In the genomic region with DNA sequence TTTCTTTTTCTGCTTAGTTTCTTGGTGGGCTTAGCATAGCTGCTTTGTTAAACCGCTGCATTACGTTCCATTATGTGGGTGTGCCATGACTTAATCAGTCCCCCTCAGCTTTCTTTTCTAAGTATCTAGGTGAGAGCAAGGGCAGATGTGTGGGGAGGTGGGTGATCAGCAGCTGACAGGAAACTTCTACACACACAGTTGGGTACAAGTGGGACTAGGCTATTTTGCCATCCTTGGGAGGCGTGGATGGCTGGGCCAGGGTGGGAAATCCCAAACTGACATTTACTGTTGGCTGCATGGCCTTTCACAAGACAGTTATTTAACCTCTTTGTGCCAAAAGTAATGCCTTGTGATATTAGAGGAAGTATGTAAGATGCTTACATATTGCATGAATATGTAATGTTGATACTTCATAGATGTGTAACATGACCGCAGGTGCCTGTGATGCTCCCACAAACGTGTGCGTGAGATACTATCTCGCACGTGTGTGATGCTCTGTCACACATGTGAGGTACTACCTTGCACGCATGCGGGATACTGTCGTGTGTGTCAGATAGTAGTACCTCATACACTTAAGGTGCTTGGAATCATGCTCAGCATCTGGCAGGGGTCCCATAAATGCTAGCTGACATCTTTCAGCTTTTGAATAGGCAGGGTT, we compare ENCODE assay signal across 15 cellular contexts.
"Had no signal": no experiment of that assay in that cellular context is flagged by ENCODE, and none has a peak within 500 bp of the region (broad histone marks: within the 10 kb centered on the region; RNA-seq: fewer than 3 reads in every experiment).

No MANE protein-coding gene starts in this region.

- H3K27me3 ChIP-seq: body of pancreas, colonic mucosa, esophagus squamous epithelium had no signal

- H3K36me3 ChIP-seq: colonic mucosa, esophagus squamous epithelium, WERI-Rb-1 had no signal

- H3K9me3 ChIP-seq: body of pancreas, colonic mucosa, esophagus squamous epithelium had no signal

- DNase-seq: activated CD4-positive, alpha-beta memory T cell treated with anti-CD3 and anti-CD28 coated beads, Interleukin-2, amount 10 ng/mL, durations not matched to agents 7 days and 5 days; activated CD4-positive, alpha-beta T cell treated with anti-CD3 and anti-CD28 coated beads for 4 hours; activated CD8-positive, alpha-beta memory T cell treated with anti-CD3 and anti-CD28 coated beads, Interleukin-2, amount 50 U/mL, for 4 hours; activated gamma-delta T cell treated with Interleukin-2 at 50 U/mL for 16 hours; activated naive CD8-positive, alpha-beta T cell treated with anti-CD3 and anti-CD28 coated beads for 36 hours; activated T-cell treated with anti-CD3 and anti-CD28 coated beads, Interleukin-2, amount 50 U/mL, for 72 hours; amygdala; body of pancreas; central memory CD4-positive, alpha-beta T cell; colonic mucosa; esophagus squamous epithelium; hippocampal formation; stimulated activated CD4-positive, alpha-beta T cell treated with anti-CD3 and anti-CD28 coated beads, Interleukin-1b, Interleukin-23, amount 100 ng/mL, for 48 hours; T-helper 17 cell; WERI-Rb-1 had no signal

- H3K4me3 ChIP-seq: body of pancreas, colonic mucosa, esophagus squamous epithelium had no signal

- H3K27ac ChIP-seq: body of pancreas, colonic mucosa, esophagus squamous epithelium, WERI-Rb-1 had no signal
